Comparison of ENCODE assay signal across 7 cellular contexts in genomic region chr15:84570164-84570692, GRCh38. TPM values are rescaled to one million over a fixed set of nuclear protein-coding genes. Genes with fewer than 3 reads are reported as not detected.
DNase-seq lines count a peak whose midpoint lies in the region; ATAC-seq and TF ChIP-seq lines count a peak whose summit lies in the region.

No MANE protein-coding gene starts in this region.

- H3K27me3 ChIP-seq in neural cell (ENCODE audit: insufficient read depth, low read depth, low read length): no peaks in the 10 kb centered on the region
- no peaks in the 10 kb centered on the region for H3K27me3 ChIP-seq in thoracic aorta (replicated peaks; ENCODE audit: insufficient read depth)

- no peaks in the 10 kb centered on the region for H3K9me2 ChIP-seq in neural cell (ENCODE audit: insufficient read depth, low read length)

- H3K27ac ChIP-seq in neural cell (ENCODE audit: low read length) (peak overlapping the region; percentile 79), thoracic aorta (peak overlapping the region; percentile 94 to 97)

- H2AFZ ChIP-seq in neural cell (ENCODE audit: low read depth, low read length): peak overlapping the region; percentile 100

- ATAC-seq in GM19395 (IDR thresholded peaks at IDR 0.05; ENCODE audit: unreplicated experiment): peak; percentile 47
- ATAC-seq in thoracic aorta (ENCODE audit: insufficient number of reproducible peaks, low FRiP score, low read depth): no peak
- ATAC-seq in HG02610 (IDR thresholded peaks at IDR 0.05; ENCODE audit: unreplicated experiment): no peak

- no peaks in the 10 kb centered on the region for H3K9me3 ChIP-seq in neural cell (ENCODE audit: low read length)
- no peaks in the 10 kb centered on the region for H3K9me3 ChIP-seq in thoracic aorta

- H3K4me1 ChIP-seq in thoracic aorta (ENCODE audit: control insufficient read depth in 1 of 2, low read depth in 2 of 2): peaks cover 4 to 11% of the 10 kb centered on the region in 2 donors

- peak overlapping the region; percentile 25 for H3K4me2 ChIP-seq in neural cell (ENCODE audit: low read length)

- no peaks in the 10 kb centered on the region for H3K79me2 ChIP-seq in neural cell (replicated peaks; ENCODE audit: insufficient read depth, low read length)

- H3K36me3 ChIP-seq in neural cell (ENCODE audit: insufficient read depth, low read length): no peaks in the 10 kb centered on the region
- H3K36me3 ChIP-seq in thoracic aorta: no peaks in the 10 kb centered on the region

- peak overlapping the region; percentile 91 for H3K9ac ChIP-seq in neural cell (ENCODE audit: low read length)

- H4K20me1 ChIP-seq in neural cell (ENCODE audit: insufficient read depth): no peaks in the 10 kb centered on the region

- no peaks in the 10 kb centered on the region for H3F3A ChIP-seq in neural cell (ENCODE audit: insufficient read depth, low read length, poor library complexity, severe bottlenecking)

- TF ChIP-seq EP300 in neural cell (conservative IDR thresholded peaks at IDR 0.05; ENCODE audit: poor library complexity, severe bottlenecking): no peak

- no peak for TF ChIP-seq CTCF in neural cell (IDR thresholded peaks at IDR 0.05; ENCODE audit: poor library complexity, severe bottlenecking)
- TF ChIP-seq CTCF in thoracic aorta (IDR thresholded peaks at IDR 0.05): no peak

- DNase-seq in NOMO-1 treated with DMSO at 0.1 percent for 48 hours (lab: John Stamatoyannopoulos, UW; ENCODE audit: unreplicated experiment) (peak; percentile 62), fibroblast of peridontal ligament (ENCODE audit: extremely low read depth) (peak; percentile 39), thoracic aorta (ENCODE audit: low spot score) (no peak)
- peak; percentile 25 to 32 for DNase-seq in activated T-helper 1 cell treated with anti-CD3 and anti-CD28 coated beads, Interleukin-2, amount 50 U/mL, for 16 hours (ENCODE audit: low read depth in 1 of 2, low spot score in 1 of 2)

- H3K4me3 ChIP-seq in neural cell (ENCODE audit: low read length) (peak overlapping the region; percentile 95), thoracic aorta (peak overlapping the region; percentile 98)

- TF ChIP-seq RAD21 in neural cell (conservative IDR thresholded peaks at IDR 0.05): no peak

TF ChIP-seq in neural cell, 6 proteins besides CTCF, POLR2A, EP300 and RAD21:
- TF ChIP-seq SMC3 (conservative IDR thresholded peaks at IDR 0.05; ENCODE audit: poor library complexity) (no peak), TAF1 (IDR thresholded peaks at IDR 0.05; ENCODE audit: low read depth) (no peak), REST (IDR thresholded peaks at IDR 0.05; ENCODE audit: borderline replicate concordance) (peak; percentile 58), MXI1 (conservative IDR thresholded peaks at IDR 0.05; ENCODE audit: poor library complexity, severe bottlenecking) (peak; percentile 3), POLR2AphosphoS5 (IDR thresholded peaks at IDR 0.05) (peak; percentile 22), EZH2 (IDR thresholded peaks at IDR 0.05; ENCODE audit: borderline replicate concordance, insufficient read depth, low read length, poor library complexity, severe bottlenecking) (no peak)

RNA-seq across cellular contexts. Expression of gene ZSCAN2, which starts 30.6 kb away (rescaled TPM):
- 29.9 and 55.6 TPM in 2 replicates for polyA plus RNA-seq in neural cell
- 77.4 and 83.8 TPM in 2 replicates for polyA minus RNA-seq in neural cell
- 1 to 10 TPM; 2.8 to 4.6 TPM for total RNA-seq in thoracic aorta
